2 cellular contexts compared by ENCODE assay signal in the genomic region with DNA sequence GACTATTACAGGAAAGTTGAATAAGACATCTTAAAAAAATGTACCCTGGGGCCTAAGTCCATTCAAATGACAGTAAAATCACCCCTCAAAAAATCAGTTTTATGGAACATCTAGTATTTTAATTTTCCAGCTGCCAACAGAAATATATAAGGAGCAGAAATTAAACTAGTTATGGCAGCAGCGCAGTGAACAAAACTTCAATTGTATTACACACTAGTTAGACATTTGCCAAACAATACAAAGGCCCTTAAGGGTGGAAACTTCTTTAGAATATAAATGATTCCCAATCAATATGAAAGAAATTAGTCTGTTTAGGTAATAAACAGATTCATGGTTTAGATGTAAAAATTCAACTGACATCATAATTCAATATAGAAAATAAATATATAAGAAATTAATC.
TF ChIP-seq lines count a peak whose summit lies in the region.

No MANE protein-coding gene starts in this region.

TF ChIP-seq in SK-N-SH, 30 proteins besides CTCF, POLR2A, EP300 and RAD21:
- TF ChIP-seq FOSL2 (IDR thresholded peaks at IDR 0.05; ENCODE audit: borderline replicate concordance, low read depth): no peak
- TF ChIP-seq, protein P1, sequence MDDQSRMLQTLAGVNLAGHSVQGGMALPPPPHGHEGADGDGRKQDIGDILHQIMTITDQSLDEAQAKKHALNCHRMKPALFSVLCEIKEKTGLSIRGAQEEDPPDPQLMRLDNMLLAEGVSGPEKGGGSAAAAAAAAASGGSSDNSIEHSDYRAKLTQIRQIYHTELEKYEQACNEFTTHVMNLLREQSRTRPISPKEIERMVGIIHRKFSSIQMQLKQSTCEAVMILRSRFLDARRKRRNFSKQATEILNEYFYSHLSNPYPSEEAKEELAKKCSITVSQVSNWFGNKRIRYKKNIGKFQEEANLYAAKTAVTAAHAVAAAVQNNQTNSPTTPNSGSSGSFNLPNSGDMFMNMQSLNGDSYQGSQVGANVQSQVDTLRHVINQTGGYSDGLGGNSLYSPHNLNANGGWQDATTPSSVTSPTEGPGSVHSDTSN (IDR thresholded peaks at IDR 0.05): no peak
- no peak for TF ChIP-seq POLR2AphosphoS5 (IDR thresholded peaks at IDR 0.05; ENCODE audit: low read depth, low read length)
- no peak for TF ChIP-seq RFX5 (IDR thresholded peaks at IDR 0.05; ENCODE audit: low read length)
- TF ChIP-seq YY1 (IDR thresholded peaks at IDR 0.05; ENCODE audit: low read depth): no peak
- TF ChIP-seq SMC3 (IDR thresholded peaks at IDR 0.05; ENCODE audit: low read depth, low read length): no peak
- TF ChIP-seq ELF1 (IDR thresholded peaks at IDR 0.05): no peak
- TF ChIP-seq, protein P2, sequence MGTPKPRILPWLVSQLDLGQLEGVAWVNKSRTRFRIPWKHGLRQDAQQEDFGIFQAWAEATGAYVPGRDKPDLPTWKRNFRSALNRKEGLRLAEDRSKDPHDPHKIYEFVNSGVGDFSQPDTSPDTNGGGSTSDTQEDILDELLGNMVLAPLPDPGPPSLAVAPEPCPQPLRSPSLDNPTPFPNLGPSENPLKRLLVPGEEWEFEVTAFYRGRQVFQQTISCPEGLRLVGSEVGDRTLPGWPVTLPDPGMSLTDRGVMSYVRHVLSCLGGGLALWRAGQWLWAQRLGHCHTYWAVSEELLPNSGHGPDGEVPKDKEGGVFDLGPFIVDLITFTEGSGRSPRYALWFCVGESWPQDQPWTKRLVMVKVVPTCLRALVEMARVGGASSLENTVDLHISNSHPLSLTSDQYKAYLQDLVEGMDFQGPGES (IDR thresholded peaks at IDR 0.05; ENCODE audit: low read depth, low read length): no peak
- TF ChIP-seq SIN3A (IDR thresholded peaks at IDR 0.05; ENCODE audit: borderline replicate concordance, low read depth, low read length): no peak
- no peak for TF ChIP-seq FOXM1 (IDR thresholded peaks at IDR 0.05; ENCODE audit: low read depth)
- no peak for TF ChIP-seq TCF12 (IDR thresholded peaks at IDR 0.05)

TF ChIP-seq in SK-N-SH treated with all-trans-retinoic acid at 6 μM for 48 hours, 23 proteins besides CTCF, POLR2A, EP300 and RAD21:
- no peak for TF ChIP-seq ZNF8 (CRISPR knock-in tag; IDR thresholded peaks at IDR 0.05)
- TF ChIP-seq ZNF70 (CRISPR knock-in tag; IDR thresholded peaks at IDR 0.05): no peak
- TF ChIP-seq, protein P3, sequence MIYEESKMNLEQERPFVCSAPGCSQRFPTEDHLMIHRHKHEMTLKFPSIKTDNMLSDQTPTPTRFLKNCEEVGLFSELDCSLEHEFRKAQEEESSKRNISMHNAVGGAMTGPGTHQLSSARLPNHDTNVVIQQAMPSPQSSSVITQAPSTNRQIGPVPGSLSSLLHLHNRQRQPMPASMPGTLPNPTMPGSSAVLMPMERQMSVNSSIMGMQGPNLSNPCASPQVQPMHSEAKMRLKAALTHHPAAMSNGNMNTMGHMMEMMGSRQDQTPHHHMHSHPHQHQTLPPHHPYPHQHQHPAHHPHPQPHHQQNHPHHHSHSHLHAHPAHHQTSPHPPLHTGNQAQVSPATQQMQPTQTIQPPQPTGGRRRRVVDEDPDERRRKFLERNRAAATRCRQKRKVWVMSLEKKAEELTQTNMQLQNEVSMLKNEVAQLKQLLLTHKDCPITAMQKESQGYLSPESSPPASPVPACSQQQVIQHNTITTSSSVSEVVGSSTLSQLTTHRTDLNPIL (CRISPR knock-in tag; IDR thresholded peaks at IDR 0.05; ENCODE audit: low read depth): no peak
- no peak for TF ChIP-seq ZC3H10 (CRISPR knock-in tag; IDR thresholded peaks at IDR 0.05)
- TF ChIP-seq BACH2 (CRISPR knock-in tag; IDR thresholded peaks at IDR 0.05; ENCODE audit: borderline replicate concordance): no peak
- no peak for TF ChIP-seq GLIS3 (CRISPR knock-in tag; IDR thresholded peaks at IDR 0.05)
- no peak for TF ChIP-seq RARB (CRISPR knock-in tag; IDR thresholded peaks at IDR 0.05)
- TF ChIP-seq, protein P4, sequence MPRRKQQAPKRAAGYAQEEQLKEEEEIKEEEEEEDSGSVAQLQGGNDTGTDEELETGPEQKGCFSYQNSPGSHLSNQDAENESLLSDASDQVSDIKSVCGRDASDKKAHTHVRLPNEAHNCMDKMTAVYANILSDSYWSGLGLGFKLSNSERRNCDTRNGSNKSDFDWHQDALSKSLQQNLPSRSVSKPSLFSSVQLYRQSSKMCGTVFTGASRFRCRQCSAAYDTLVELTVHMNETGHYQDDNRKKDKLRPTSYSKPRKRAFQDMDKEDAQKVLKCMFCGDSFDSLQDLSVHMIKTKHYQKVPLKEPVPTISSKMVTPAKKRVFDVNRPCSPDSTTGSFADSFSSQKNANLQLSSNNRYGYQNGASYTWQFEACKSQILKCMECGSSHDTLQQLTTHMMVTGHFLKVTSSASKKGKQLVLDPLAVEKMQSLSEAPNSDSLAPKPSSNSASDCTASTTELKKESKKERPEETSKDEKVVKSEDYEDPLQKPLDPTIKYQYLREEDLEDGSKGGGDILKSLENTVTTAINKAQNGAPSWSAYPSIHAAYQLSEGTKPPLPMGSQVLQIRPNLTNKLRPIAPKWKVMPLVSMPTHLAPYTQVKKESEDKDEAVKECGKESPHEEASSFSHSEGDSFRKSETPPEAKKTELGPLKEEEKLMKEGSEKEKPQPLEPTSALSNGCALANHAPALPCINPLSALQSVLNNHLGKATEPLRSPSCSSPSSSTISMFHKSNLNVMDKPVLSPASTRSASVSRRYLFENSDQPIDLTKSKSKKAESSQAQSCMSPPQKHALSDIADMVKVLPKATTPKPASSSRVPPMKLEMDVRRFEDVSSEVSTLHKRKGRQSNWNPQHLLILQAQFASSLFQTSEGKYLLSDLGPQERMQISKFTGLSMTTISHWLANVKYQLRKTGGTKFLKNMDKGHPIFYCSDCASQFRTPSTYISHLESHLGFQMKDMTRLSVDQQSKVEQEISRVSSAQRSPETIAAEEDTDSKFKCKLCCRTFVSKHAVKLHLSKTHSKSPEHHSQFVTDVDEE (CRISPR knock-in tag; IDR thresholded peaks at IDR 0.05): no peak
- TF ChIP-seq, protein P5, sequence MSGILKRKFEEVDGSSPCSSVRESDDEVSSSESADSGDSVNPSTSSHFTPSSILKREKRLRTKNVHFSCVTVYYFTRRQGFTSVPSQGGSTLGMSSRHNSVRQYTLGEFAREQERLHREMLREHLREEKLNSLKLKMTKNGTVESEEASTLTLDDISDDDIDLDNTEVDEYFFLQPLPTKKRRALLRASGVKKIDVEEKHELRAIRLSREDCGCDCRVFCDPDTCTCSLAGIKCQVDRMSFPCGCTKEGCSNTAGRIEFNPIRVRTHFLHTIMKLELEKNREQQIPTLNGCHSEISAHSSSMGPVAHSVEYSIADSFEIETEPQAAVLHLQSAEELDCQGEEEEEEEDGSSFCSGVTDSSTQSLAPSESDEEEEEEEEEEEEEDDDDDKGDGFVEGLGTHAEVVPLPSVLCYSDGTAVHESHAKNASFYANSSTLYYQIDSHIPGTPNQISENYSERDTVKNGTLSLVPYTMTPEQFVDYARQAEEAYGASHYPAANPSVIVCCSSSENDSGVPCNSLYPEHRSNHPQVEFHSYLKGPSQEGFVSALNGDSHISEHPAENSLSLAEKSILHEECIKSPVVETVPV (CRISPR knock-in tag; IDR thresholded peaks at IDR 0.05): no peak
- TF ChIP-seq, protein P6, sequence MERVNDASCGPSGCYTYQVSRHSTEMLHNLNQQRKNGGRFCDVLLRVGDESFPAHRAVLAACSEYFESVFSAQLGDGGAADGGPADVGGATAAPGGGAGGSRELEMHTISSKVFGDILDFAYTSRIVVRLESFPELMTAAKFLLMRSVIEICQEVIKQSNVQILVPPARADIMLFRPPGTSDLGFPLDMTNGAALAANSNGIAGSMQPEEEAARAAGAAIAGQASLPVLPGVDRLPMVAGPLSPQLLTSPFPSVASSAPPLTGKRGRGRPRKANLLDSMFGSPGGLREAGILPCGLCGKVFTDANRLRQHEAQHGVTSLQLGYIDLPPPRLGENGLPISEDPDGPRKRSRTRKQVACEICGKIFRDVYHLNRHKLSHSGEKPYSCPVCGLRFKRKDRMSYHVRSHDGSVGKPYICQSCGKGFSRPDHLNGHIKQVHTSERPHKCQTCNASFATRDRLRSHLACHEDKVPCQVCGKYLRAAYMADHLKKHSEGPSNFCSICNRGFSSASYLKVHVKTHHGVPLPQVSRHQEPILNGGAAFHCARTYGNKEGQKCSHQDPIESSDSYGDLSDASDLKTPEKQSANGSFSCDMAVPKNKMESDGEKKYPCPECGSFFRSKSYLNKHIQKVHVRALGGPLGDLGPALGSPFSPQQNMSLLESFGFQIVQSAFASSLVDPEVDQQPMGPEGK (CRISPR knock-in tag; IDR thresholded peaks at IDR 0.05; ENCODE audit: borderline replicate concordance): no peak
- no peak for TF ChIP-seq ZNF565 (CRISPR knock-in tag; conservative IDR thresholded peaks at IDR 0.05; ENCODE audit: low read depth)
- TF ChIP-seq ZFP3 (CRISPR knock-in tag; IDR thresholded peaks at IDR 0.05): no peak
- TF ChIP-seq, protein P7, sequence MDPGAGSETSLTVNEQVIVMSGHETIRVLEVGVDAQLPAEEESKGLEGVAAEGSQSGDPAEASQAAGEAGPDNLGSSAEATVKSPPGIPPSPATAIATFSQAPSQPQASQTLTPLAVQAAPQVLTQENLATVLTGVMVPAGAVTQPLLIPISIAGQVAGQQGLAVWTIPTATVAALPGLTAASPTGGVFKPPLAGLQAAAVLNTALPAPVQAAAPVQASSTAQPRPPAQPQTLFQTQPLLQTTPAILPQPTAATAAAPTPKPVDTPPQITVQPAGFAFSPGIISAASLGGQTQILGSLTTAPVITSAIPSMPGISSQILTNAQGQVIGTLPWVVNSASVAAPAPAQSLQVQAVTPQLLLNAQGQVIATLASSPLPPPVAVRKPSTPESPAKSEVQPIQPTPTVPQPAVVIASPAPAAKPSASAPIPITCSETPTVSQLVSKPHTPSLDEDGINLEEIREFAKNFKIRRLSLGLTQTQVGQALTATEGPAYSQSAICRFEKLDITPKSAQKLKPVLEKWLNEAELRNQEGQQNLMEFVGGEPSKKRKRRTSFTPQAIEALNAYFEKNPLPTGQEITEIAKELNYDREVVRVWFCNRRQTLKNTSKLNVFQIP (CRISPR knock-in tag; IDR thresholded peaks at IDR 0.05; ENCODE audit: borderline replicate concordance, low read depth): no peak
- TF ChIP-seq ISL1 (CRISPR knock-in tag; IDR thresholded peaks at IDR 0.05): no peak
- TF ChIP-seq TCF4 (CRISPR knock-in tag; IDR thresholded peaks at IDR 0.05; ENCODE audit: borderline replicate concordance): no peak
- no peak for TF ChIP-seq TOX (CRISPR knock-in tag; IDR thresholded peaks at IDR 0.05; ENCODE audit: borderline replicate concordance)
- TF ChIP-seq CSDC2 (CRISPR knock-in tag; IDR thresholded peaks at IDR 0.05): no peak
- no peak for TF ChIP-seq OSR1 (CRISPR knock-in tag; IDR thresholded peaks at IDR 0.05)
